8 cellular contexts compared by ENCODE assay signal in genomic region chr15:48285329-48286214, GRCh38. TPM values are rescaled to one million over a fixed set of nuclear protein-coding genes. Genes with fewer than 3 reads are reported as not detected.
DNase-seq lines count a peak whose midpoint lies in the region; ATAC-seq and TF ChIP-seq lines count a peak whose summit lies in the region.

No MANE protein-coding gene starts in this region.

- no peaks in the 10 kb centered on the region for H3K9me3 Mint-ChIP-seq in activated CD8-positive, alpha-beta T cell treated with anti-CD3 and anti-CD28 coated beads, Interleukin-2, amount 10 ng/mL, durations not matched to agents 7 days and 5 days (ENCODE audit: insufficient read depth)
- H3K9me3 Mint-ChIP-seq in nephron: no peaks in the 10 kb centered on the region

- H3K36me3 ChIP-seq in BJ (ENCODE audit: control insufficient read depth, insufficient read depth, low read length) (no peaks in the 10 kb centered on the region), fibroblast of lung (ENCODE audit: control insufficient read depth, insufficient read depth, low read length) (no peaks in the 10 kb centered on the region)

- TF ChIP-seq CTCF in BJ (IDR thresholded peaks at IDR 0.05; ENCODE audit: insufficient read depth, low read depth, low read length) (peak; percentile 71), fibroblast of lung (conservative IDR thresholded peaks at IDR 0.05 in 1 of 2, IDR thresholded peaks at IDR 0.05 in 1 of 2; ENCODE audit: low read depth in 1 of 2, low read length in 2 of 2) (peak; percentile 61 to 66), nephron (IDR thresholded peaks at IDR 0.05; ENCODE audit: unreplicated experiment in 3 of 3) (peak; percentile 69 to 84 (median 73))

- 0 out of 2 replicates have a peak, but pooled peaks cover 2% of the 10 kb centered on the region for H3K27me3 ChIP-seq in BJ (ENCODE audit: control insufficient read depth, insufficient read depth, low read length)
- no peaks in the 10 kb centered on the region for H3K27me3 ChIP-seq in fibroblast of lung (ENCODE audit: control insufficient read depth, insufficient read depth, low read length)

- no peaks in the 10 kb centered on the region for H3K79me2 ChIP-seq in fibroblast of lung (ENCODE audit: control insufficient read depth, insufficient read depth, low read length)

- peak; percentile 59 for ATAC-seq in GM18520 (IDR thresholded peaks at IDR 0.05; ENCODE audit: unreplicated experiment)
- ATAC-seq in HG03469 (IDR thresholded peaks at IDR 0.05; ENCODE audit: unreplicated experiment): peak; percentile 75
- ATAC-seq in activated CD8-positive, alpha-beta T cell treated with anti-CD3 and anti-CD28 coated beads, Interleukin-2, amount 10 ng/mL, durations not matched to agents 7 days and 5 days: peak; percentile 63
- ATAC-seq in HG03045 (IDR thresholded peaks at IDR 0.05; ENCODE audit: unreplicated experiment): no peak

- peaks cover 4% of the 10 kb centered on the region for H3K4me1 Mint-ChIP-seq in activated CD8-positive, alpha-beta T cell treated with anti-CD3 and anti-CD28 coated beads, Interleukin-2, amount 10 ng/mL, durations not matched to agents 7 days and 5 days (ENCODE audit: low read depth)
- H3K4me1 Mint-ChIP-seq in nephron: peaks cover 57% of the 10 kb centered on the region

- peaks cover 3% of the 10 kb centered on the region for H3K27me3 Mint-ChIP-seq in activated CD8-positive, alpha-beta T cell treated with anti-CD3 and anti-CD28 coated beads, Interleukin-2, amount 10 ng/mL, durations not matched to agents 7 days and 5 days (ENCODE audit: low read depth)
- no peaks in the 10 kb centered on the region for H3K27me3 Mint-ChIP-seq in nephron (ENCODE audit: low read depth)

- peak overlapping the region; percentile 71 for H2AFZ ChIP-seq in fibroblast of lung (ENCODE audit: low read length)

- H3K27ac ChIP-seq in fibroblast of lung (ENCODE audit: insufficient read depth, low read length): no peak overlapping the region

- no peaks in the 10 kb centered on the region for H4K20me1 ChIP-seq in fibroblast of lung (ENCODE audit: control insufficient read depth, extremely low read depth, insufficient read depth, low read length)

- no peak overlapping the region for H3K4me3 Mint-ChIP-seq in activated CD8-positive, alpha-beta T cell treated with anti-CD3 and anti-CD28 coated beads, Interleukin-2, amount 10 ng/mL, durations not matched to agents 7 days and 5 days
- peak overlapping the region in 2 of 3 experiments; percentile 16 to 52 for H3K4me3 Mint-ChIP-seq in nephron

- H3K9ac ChIP-seq in fibroblast of lung (ENCODE audit: insufficient read depth, low read length): no peak overlapping the region

- H3K4me3 ChIP-seq in BJ (ENCODE audit: low read depth, low read length) (no peak overlapping the region), fibroblast of lung (replicated peaks in 1 of 4; ENCODE audit: control extremely low read depth in 1 of 4, insufficient read depth in 1 of 4, low read depth in 3 of 4, low read length in 4 of 4) (peak overlapping the region in 2 of 4 experiments; percentile 0 to 18)

- no peaks in the 10 kb centered on the region for H3K9me3 ChIP-seq in fibroblast of lung (ENCODE audit: control insufficient read depth, insufficient read depth, low read depth, low read length)

- H3K36me3 Mint-ChIP-seq in activated CD8-positive, alpha-beta T cell treated with anti-CD3 and anti-CD28 coated beads, Interleukin-2, amount 10 ng/mL, durations not matched to agents 7 days and 5 days (ENCODE audit: low read depth): no peaks in the 10 kb centered on the region
- H3K36me3 Mint-ChIP-seq in nephron (ENCODE audit: low read depth): no peaks in the 10 kb centered on the region

- no peaks in the 10 kb centered on the region for H3K4me1 ChIP-seq in fibroblast of lung (ENCODE audit: control insufficient read depth, extremely low read depth, insufficient read depth, low read length)

- peak; percentile 33 for DNase-seq in BJ (ENCODE audit: low read depth)
- peak; percentile 67 to 84 for DNase-seq in NCI-H524 (lab: John Stamatoyannopoulos, UW)
- peak; percentile 69 for DNase-seq in activated CD8-positive, alpha-beta T cell treated with anti-CD3 and anti-CD28 coated beads, Interleukin-2, amount 10 ng/mL, durations not matched to agents 7 days and 5 days
- DNase-seq in fibroblast of lung (ENCODE audit: low read depth in 2 of 2): peak; percentile 80 to 94

- POLR2A ChIA-PET in BJ (lab: Charles Lee): interaction anchor here (0.7 kb wide), 1 partner anchor 98 kb away, joined by 3 read pairs; no protein-coding TSS in a partner anchor
- POLR2A ChIA-PET in activated CD8-positive, alpha-beta T cell treated with anti-CD3 and anti-CD28 coated beads, Interleukin-2, amount 10 ng/mL, durations not matched to agents 7 days and 5 days (lab: Charles Lee): no interaction called here

- H3K4me2 ChIP-seq in fibroblast of lung (ENCODE audit: extremely low read depth, insufficient read depth, low read length): peak overlapping the region; percentile 87

- CTCF ChIA-PET in BJ (lab: Yijun Ruan, JAX): interaction anchor here (0.7 to 2.4 kb wide), 19 partner anchors 9 to 1095 kb away, joined by 3 to 21 read pairs (median 6); no protein-coding TSS in a partner anchor
- CTCF ChIA-PET in activated CD8-positive, alpha-beta T cell treated with anti-CD3 and anti-CD28 coated beads, Interleukin-2, amount 10 ng/mL, durations not matched to agents 7 days and 5 days (lab: Charles Lee): interaction anchor here (0.7 to 3.1 kb wide), 23 partner anchors 8 to 1090 kb away, joined by 3 to 14 read pairs (median 3); partner anchors contain the start of gene SLC12A1

- H3K27ac Mint-ChIP-seq in activated CD8-positive, alpha-beta T cell treated with anti-CD3 and anti-CD28 coated beads, Interleukin-2, amount 10 ng/mL, durations not matched to agents 7 days and 5 days: no peak overlapping the region
- H3K27ac Mint-ChIP-seq in nephron: peak overlapping the region in 2 of 3 experiments; percentile 60 to 90

RNA-seq across cellular contexts. Expression of gene DUT, which starts 45.7 kb away (rescaled TPM):
- 49.0 and 49.3 TPM in 2 replicates for polyA plus RNA-seq in BJ (2011; rRNA removed)
- polyA minus RNA-seq in BJ (2011; rRNA and poly(A)+ RNA removed): 4.3 and 6.6 TPM in 2 replicates
- 100 to 1,000 TPM; 350 to 360 TPM for total RNA-seq in activated CD8-positive, alpha-beta T cell treated with anti-CD3 and anti-CD28 coated beads, Interleukin-2, amount 10 ng/mL, durations not matched to agents 7 days and 5 days
- 41.6 and 47.6 TPM in 2 replicates for total RNA-seq in fibroblast of lung
- polyA plus RNA-seq in fibroblast of lung: 52.9 and 78.8 TPM in 2 replicates
- 68.1 and 110 TPM in 2 replicates for polyA plus RNA-seq in fibroblast of lung (2012)
- 1.9 and 4.6 TPM in 2 replicates for polyA minus RNA-seq in fibroblast of lung (ENCODE audit: low replicate concordance)

Comparison
In these comparisons a context has a peak if more than half of its experiments do, and no peak if none do; other contexts are left out.
1. DNase-seq: peak in every context shown above with its lines; median percentile 87 in fibroblast of lung; 76 in NCI-H524; 69 in activated CD8-positive, alpha-beta T cell treated with anti-CD3 and anti-CD28 coated beads, Interleukin-2, amount 10 ng/mL, durations not matched to agents 7 days and 5 days; 33 in BJ.